ENCODE assay signal across 24 cellular contexts in the genomic region with DNA sequence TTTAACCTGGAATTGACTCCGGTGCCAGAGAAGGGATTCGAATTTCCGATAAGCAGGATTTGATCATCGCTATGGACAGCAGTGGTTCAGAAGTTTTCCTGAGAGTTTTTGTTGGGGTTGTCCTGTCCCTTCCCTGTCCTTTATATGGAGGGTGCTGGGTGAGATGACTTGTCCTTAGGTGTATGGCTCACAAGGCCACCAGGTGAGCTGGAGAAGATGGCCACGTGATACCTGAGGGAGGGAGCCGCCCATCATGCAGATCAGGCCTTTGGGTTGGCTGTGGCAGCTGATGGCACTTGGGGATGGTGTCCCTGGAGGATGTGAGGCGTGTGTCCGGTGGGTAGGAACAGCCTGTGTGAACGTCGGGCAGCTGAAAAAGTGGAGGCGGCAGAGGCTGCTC.
"Had no signal": no experiment of that assay in that cellular context is flagged by ENCODE, and none has a peak within 500 bp of the region (broad histone marks: within the 10 kb centered on the region; RNA-seq: fewer than 3 reads in every experiment).

No MANE protein-coding gene starts in this region.

- H3K36me3 ChIP-seq: MG63 had no signal

- DNase-seq: IMR-90, KG1, MG63, NCI-H1092, NCI-H1105 treated with DMSO at 0.1 percent for 48 hours, NCI-H1417 treated with DMSO at 0.1 percent for 48 hours, NCI-H146, NCI-H1694 treated with DMSO at 0.1 percent for 48 hours, NCI-H1930, NCI-H2081, NCI-H2107, NCI-H2171, NCI-H226, NCI-H446, NCI-H510A, NCI-H524 treated with DMSO at 0.1 percent for 48 hours, NCI-H69, NCI-H774, PC-3, SHP77, SK-N-SH had no signal

- H3K27me3 ChIP-seq: MG63 had no signal

- ATAC-seq: HepG2, Panc1, PC-3 had no signal

- H3K27ac ChIP-seq: RWPE1 had no signal

- H3K4me2 ChIP-seq: SK-N-SH had no signal

- H3K4me3 ChIP-seq: MG63 had no signal

- H3K9me3 ChIP-seq: MG63, SK-N-SH had no signal

- H3K9ac ChIP-seq: SK-N-SH had no signal
